15 cellular contexts compared by ENCODE assay signal in genomic region chr10:31701546-31701945, GRCh38.
DNase-seq lines count a peak whose midpoint lies in the region; ATAC-seq and TF ChIP-seq lines count a peak whose summit lies in the region.
"Had no signal": no experiment of that assay in that cellular context is flagged by ENCODE, and none has a peak within 500 bp of the region (broad histone marks: within the 10 kb centered on the region; RNA-seq: fewer than 3 reads in every experiment).

No MANE protein-coding gene starts in this region.

- H3K4me1 ChIP-seq in neural progenitor cell (peaks cover 24% of the 10 kb centered on the region), tibial artery (peaks cover 0 to 69% (median 42%) of the 10 kb centered on the region in 4 donors)
- H3K4me1 ChIP-seq: body of pancreas had no signal

- H3K36me3 ChIP-seq in neural progenitor cell (no peaks in the 10 kb centered on the region), tibial artery (no peaks in the 10 kb centered on the region)

- H3K79me2 ChIP-seq in neural progenitor cell (ENCODE audit: low read depth): no peaks in the 10 kb centered on the region

- H3K36me3 Mint-ChIP-seq in dendritic cell treated with granulocyte-macrophage colony-stimulating factor and Interleukin-4, amounts not matched to agents 40 ng/mL and 50 ng/mL, for 4 days (ENCODE audit: low read depth): peaks cover 11% of the 10 kb centered on the region
- H3K36me3 Mint-ChIP-seq in neural progenitor cell: peaks cover 6% of the 10 kb centered on the region

- H3K27ac Mint-ChIP-seq in dendritic cell treated with granulocyte-macrophage colony-stimulating factor and Interleukin-4, amounts not matched to agents 40 ng/mL and 50 ng/mL, for 4 days: peak overlapping the region; percentile 83
- no peak overlapping the region for H3K27ac Mint-ChIP-seq in neural progenitor cell
- H3K27ac Mint-ChIP-seq: activated CD4-positive, alpha-beta T cell treated with anti-CD3 and anti-CD28 coated beads, Interleukin-2, amount 10 ng/mL, durations not matched to agents 7 days and 5 days; T-helper 17 cell had no signal

- H3F3A ChIP-seq in neural progenitor cell (ENCODE audit: low read depth): peaks cover 7% of the 10 kb centered on the region

- H3K9ac ChIP-seq in neural progenitor cell: no peak overlapping the region

- H2AFZ ChIP-seq in neural progenitor cell (replicated peaks): no peak overlapping the region

- TF ChIP-seq CTCF in HL-60 (IDR thresholded peaks at IDR 0.05; ENCODE audit: insufficient read depth, low read length) (no peak), neural progenitor cell (IDR thresholded peaks at IDR 0.05) (no peak), tibial artery (IDR thresholded peaks at IDR 0.05) (no peak)

- H3K27ac ChIP-seq in HL-60 (replicated peaks) (peak overlapping the region; percentile 15), neural progenitor cell (no peak overlapping the region), tibial artery (peak overlapping the region; percentile 84 to 93)

- no peaks in the 10 kb centered on the region for H3K9me3 Mint-ChIP-seq in dendritic cell treated with granulocyte-macrophage colony-stimulating factor and Interleukin-4, amounts not matched to agents 40 ng/mL and 50 ng/mL, for 4 days
- peaks cover 34% of the 10 kb centered on the region for H3K9me3 Mint-ChIP-seq in neural progenitor cell

- H3K4me1 Mint-ChIP-seq in dendritic cell treated with granulocyte-macrophage colony-stimulating factor and Interleukin-4, amounts not matched to agents 40 ng/mL and 50 ng/mL, for 4 days (ENCODE audit: low read depth): peaks cover 97% of the 10 kb centered on the region
- H3K4me1 Mint-ChIP-seq in neural progenitor cell: peaks cover 49% of the 10 kb centered on the region

- H3K27me3 ChIP-seq in HL-60 (ENCODE audit: insufficient read depth, poor library complexity, severe bottlenecking) (no peaks in the 10 kb centered on the region), neural progenitor cell (no peaks in the 10 kb centered on the region), tibial artery (no peaks in the 10 kb centered on the region)
- H3K27me3 ChIP-seq: body of pancreas had no signal

- no peak overlapping the region for H3K4me3 Mint-ChIP-seq in dendritic cell treated with granulocyte-macrophage colony-stimulating factor and Interleukin-4, amounts not matched to agents 40 ng/mL and 50 ng/mL, for 4 days
- no peak overlapping the region for H3K4me3 Mint-ChIP-seq in neural progenitor cell
- H3K4me3 Mint-ChIP-seq: activated CD4-positive, alpha-beta T cell treated with anti-CD3 and anti-CD28 coated beads, Interleukin-2, amount 10 ng/mL, durations not matched to agents 7 days and 5 days; memory B cell; T-helper 17 cell had no signal

- H3K9me3 ChIP-seq in neural progenitor cell (ENCODE audit: low read depth) (no peaks in the 10 kb centered on the region), tibial artery (no peaks in the 10 kb centered on the region)
- H3K9me3 ChIP-seq: body of pancreas had no signal

- H4K20me1 ChIP-seq in neural progenitor cell (ENCODE audit: low read depth): no peaks in the 10 kb centered on the region

- ATAC-seq in GM21825 (IDR thresholded peaks at IDR 0.05; ENCODE audit: unreplicated experiment): no peak
- ATAC-seq: body of pancreas, Panc1, T-helper 17 cell had no signal

- peak overlapping the region; percentile 18 for H3K4me2 ChIP-seq in neural progenitor cell

- H3K27me3 Mint-ChIP-seq in dendritic cell treated with granulocyte-macrophage colony-stimulating factor and Interleukin-4, amounts not matched to agents 40 ng/mL and 50 ng/mL, for 4 days: no peaks in the 10 kb centered on the region
- peaks cover 14% of the 10 kb centered on the region for H3K27me3 Mint-ChIP-seq in neural progenitor cell (ENCODE audit: insufficient read depth, low read depth)
- H3K27me3 Mint-ChIP-seq: activated CD4-positive, alpha-beta T cell treated with anti-CD3 and anti-CD28 coated beads, Interleukin-2, amount 10 ng/mL, durations not matched to agents 7 days and 5 days had no signal

- H3K4me3 ChIP-seq in HL-60 (replicated peaks; ENCODE audit: insufficient read depth, low read length) (no peak overlapping the region), neural progenitor cell (no peak overlapping the region), tibial artery (no peak overlapping the region)
- H3K4me3 ChIP-seq: body of pancreas had no signal

- intact Hi-C loops in dendritic cell treated with granulocyte-macrophage colony-stimulating factor and Interleukin-4, amounts not matched to agents 40 ng/mL and 50 ng/mL, for 4 days (cut with micrococcal nuclease): no loop called here
- intact Hi-C loops in tibial artery (cut with DNase I; ENCODE audit: low total_unique reads): no loop called here

- DNase-seq in HL-60 (ENCODE audit: low read depth in 1 of 2, low spot score in 1 of 2) (no peak), neural progenitor cell (ENCODE audit: low spot score) (no peak), tibial artery (no peak), NCI-H69 (lab: John Stamatoyannopoulos, UW) (no peak), hepatic stellate cell (ENCODE audit: low spot score) (no peak)
- no peak for DNase-seq in activated CD8-positive, alpha-beta memory T cell treated with anti-CD3 and anti-CD28 coated beads, Interleukin-2, amount 50 U/mL, for 4 hours
- DNase-seq: activated CD4-positive, alpha-beta T cell treated with anti-CD3 and anti-CD28 coated beads, Interleukin-2, amount 10 ng/mL, durations not matched to agents 7 days and 5 days; body of pancreas; hypothalamus; NCI-H1105; T-helper 17 cell had no signal
